17 cellular contexts compared by ENCODE assay signal in genomic region chr2:112656679-112657078, GRCh38. TPM values are rescaled to one million over a fixed set of nuclear protein-coding genes. Genes with fewer than 3 reads are reported as not detected.
DNase-seq lines count a peak whose midpoint lies in the region; ATAC-seq, FAIRE-seq and TF ChIP-seq lines count a peak whose summit lies in the region.
"Had no signal": no experiment of that assay in that cellular context is flagged by ENCODE, and none has a peak within 500 bp of the region (broad histone marks: within the 10 kb centered on the region; RNA-seq: fewer than 3 reads in every experiment).

No MANE protein-coding gene starts in this region.

- peaks cover 62% of the 10 kb centered on the region for H3K36me3 ChIP-seq in CD4-positive, alpha-beta memory T cell (ENCODE audit: insufficient read depth, low read length)
- H3K36me3 ChIP-seq in GM23248 (ENCODE audit: low read depth) (peaks cover 95% of the 10 kb centered on the region), K562 (ENCODE audit: control insufficient read depth, insufficient read depth, low read length) (peaks cover 97% of the 10 kb centered on the region)

- peaks cover 32 to 70% (median 46%) of the 10 kb centered on the region in 4 donors for H3K4me1 Mint-ChIP-seq in CD4-positive, alpha-beta memory T cell
- H3K4me1 Mint-ChIP-seq in nephron progenitor cell: no peaks in the 10 kb centered on the region

- peaks cover 3% of the 10 kb centered on the region for H3K9me1 ChIP-seq in K562 (ENCODE audit: control insufficient read depth, insufficient read depth, low read length)

- no TSS peak for BruUV-seq in K562 (replicated peaks; lab: Mats Ljungman, UMichigan)

- no peaks in the 10 kb centered on the region for H3K27me3 Mint-ChIP-seq in CD4-positive, alpha-beta memory T cell
- no peaks in the 10 kb centered on the region for H3K27me3 Mint-ChIP-seq in nephron progenitor cell (ENCODE audit: low read depth, poor library complexity)
- H3K27me3 Mint-ChIP-seq: activated naive CD4-positive, alpha-beta T cell treated with anti-CD3 and anti-CD28 coated beads, Interleukin-2, amount 50 U/mL, for 24 hours; stimulated activated naive B cell treated with anti-CD40 and anti-IgM and Interleukin-4, amounts not matched to agents 10 μg/mL and 1 μg/mL and 100 μg/mL, for 72 hours had no signal

- H3F3A ChIP-seq in GM23248 (ENCODE audit: insufficient read depth): peaks cover 100% of the 10 kb centered on the region

- H3K4me2 ChIP-seq in GM23248 (ENCODE audit: unreplicated experiment) (no peak overlapping the region), K562 (ENCODE audit: insufficient read depth, low read length) (no peak overlapping the region)

- peaks cover 56 to 86% of the 10 kb centered on the region in 2 donors for H3K36me3 Mint-ChIP-seq in CD4-positive, alpha-beta memory T cell
- H3K36me3 Mint-ChIP-seq in nephron progenitor cell (ENCODE audit: low read depth): peaks cover 81% of the 10 kb centered on the region

- intact Hi-C loops in CD4-positive, alpha-beta memory T cell (cut with micrococcal nuclease): no loop called here
- intact Hi-C loops in K562 (cut with micrococcal nuclease): no loop called here

- TF ChIP-seq EP300 in K562 (IDR thresholded peaks at IDR 0.05; ENCODE audit: low read length): no peak

- no peaks in the 10 kb centered on the region for H3K9me2 ChIP-seq in GM23248 (ENCODE audit: insufficient read depth)

- 96 to 99% methylated on average over 4 of the region's 4 CpGs for WGBS in GM23248 (ENCODE audit: low coverage in 1 of 2, low lambda C conversion rate in 2 of 2, missing lambda C conversion rate in 2 of 2), 2 experiments
- 95% methylated on average over 4 of the region's 4 CpGs for WGBS in K562 (ENCODE audit: insufficient coverage, low coverage, missing lambda C conversion rate)

- TF ChIP-seq POLR2A in K562 (conservative IDR thresholded peaks at IDR 0.05): peak; percentile 62

- no peak overlapping the region for H2AFZ ChIP-seq in GM23248
- no peak overlapping the region for H2AFZ ChIP-seq in K562 (ENCODE audit: low read depth, low read length)

- H3K79me2 ChIP-seq in GM23248 (ENCODE audit: insufficient read depth) (peaks cover 89% of the 10 kb centered on the region), K562 (ENCODE audit: control insufficient read depth, insufficient read depth, low read length) (peaks cover 69% of the 10 kb centered on the region)

- TF ChIP-seq CTCF in K562 (IDR thresholded peaks at IDR 0.05 in 2 of 3, conservative IDR thresholded peaks at IDR 0.05 in 1 of 3; ENCODE audit: insufficient read depth in 2 of 3, low read depth in 1 of 3, low read length in 3 of 3) (no peak), nephron progenitor cell (IDR thresholded peaks at IDR 0.05) (no peak)

- H4K20me1 ChIP-seq in GM23248 (ENCODE audit: insufficient read depth): peaks cover 2% of the 10 kb centered on the region; the same call in 1 of the 2 replicates
- H4K20me1 ChIP-seq in K562 (replicated peaks; ENCODE audit: control insufficient read depth, insufficient read depth, low read length): 0 out of 2 replicates have a peak, but pooled peaks cover 4% of the 10 kb centered on the region

- no peaks in the 10 kb centered on the region for H3K27me3 ChIP-seq in CD4-positive, alpha-beta memory T cell (ENCODE audit: insufficient read depth, low read length)
- H3K27me3 ChIP-seq in GM23248 (replicated peaks; ENCODE audit: insufficient read depth) (no peaks in the 10 kb centered on the region), K562 (ENCODE audit: control insufficient read depth in 2 of 2, insufficient read depth in 2 of 2, low read length in 2 of 2) (no peaks in the 10 kb centered on the region)
- H3K27me3 ChIP-seq: thyroid gland had no signal

- ATAC-seq in K562 (no peak), GM19023 (IDR thresholded peaks at IDR 0.05; ENCODE audit: unreplicated experiment) (no peak)
- ATAC-seq: left colon had no signal

- in situ Hi-C loops in GM23248 (cut with MboI): no loop called here
- in situ Hi-C loops in K562 (cut with MboI): no loop called here

- TF ChIP-seq RAD21 in K562 (CRISPR knock-in tag; conservative IDR thresholded peaks at IDR 0.05 in 1 of 2, IDR thresholded peaks at IDR 0.05 in 1 of 2): no peak

- POLR2A ChIA-PET in CD4-positive, alpha-beta memory T cell (lab: Charles Lee; ENCODE audit: partially characterized antibody): interaction anchor here (1.4 to 2.8 kb wide), 3 partner anchors 9 to 29 kb away, joined by 3 to 18 read pairs (median 6); partner anchors contain the start of gene SLC20A1
- POLR2A ChIA-PET in K562 (lab: Yijun Ruan, JAX): interaction anchor here (0.5 to 7.9 kb wide), 5 partner anchors 9 to 159 kb away, joined by 3 to 90 read pairs (median 5); partner anchors contain the start of gene SLC20A1

- CTCF ChIA-PET in CD4-positive, alpha-beta memory T cell (lab: Charles Lee; ENCODE audit: partially characterized antibody): interaction anchor here (1.4 to 2.7 kb wide), 3 partner anchors 30 to 70 kb away, joined by 7 to 11 read pairs (median 10); no protein-coding TSS in a partner anchor
- CTCF ChIA-PET in K562 (lab: Yijun Ruan, JAX; ENCODE audit: low intra/inter-chr PET ratio): no interaction called here

- no peak overlapping the region for H3K27ac ChIP-seq in CD4-positive, alpha-beta memory T cell (ENCODE audit: low read depth, low read length)
- H3K27ac ChIP-seq in GM23248 (peak overlapping the region; percentile 60; the same call in 1 of the 2 replicates), K562 (ENCODE audit: extremely low read depth, low read depth, low read length) (no peak overlapping the region)
- H3K27ac ChIP-seq: HL-60, thyroid gland had no signal

- no peaks in the 10 kb centered on the region for H3K9me3 ChIP-seq in CD4-positive, alpha-beta memory T cell (ENCODE audit: control insufficient read depth in 1 of 2, low read length in 2 of 2)
- H3K9me3 ChIP-seq in GM23248 (ENCODE audit: low read depth) (no peaks in the 10 kb centered on the region), K562 (replicated peaks; ENCODE audit: control insufficient read depth, insufficient read depth, low read depth, low read length) (no peaks in the 10 kb centered on the region)
- H3K9me3 ChIP-seq: thyroid gland had no signal

- peaks cover 38% of the 10 kb centered on the region for H3K4me1 ChIP-seq in CD4-positive, alpha-beta memory T cell (ENCODE audit: insufficient read depth, low read length)
- H3K4me1 ChIP-seq in GM23248 (ENCODE audit: insufficient read depth) (peaks cover 17% of the 10 kb centered on the region), K562 (replicated peaks in 1 of 2; ENCODE audit: control insufficient read depth in 2 of 2, insufficient read depth in 2 of 2, low read length in 2 of 2) (peaks cover 0 to 19% of the 10 kb centered on the region in 2 experiments; a peak in 3 of 5 replicates)

- DNase-seq in CD4-positive, alpha-beta memory T cell: no peak
- DNase-seq in GM23248 (no peak), K562 (ENCODE audit: extremely low read depth in 1 of 4, low spot score in 3 of 4) (no peak), nephron progenitor cell (no peak), kidney glomerular epithelial cell (lab: John Stamatoyannopoulos, UW) (no peak), NCI-H1105 treated with DMSO at 0.1 percent for 48 hours (lab: John Stamatoyannopoulos, UW) (no peak)
- DNase-seq: activated CD4-positive, alpha-beta T cell treated with anti-CD3 and anti-CD28 coated beads, Interleukin-2, amount 50 U/mL, for 1 hour; glutamatergic neuron; left colon; NCI-H146; NCI-H748 treated with DMSO at 0.1 percent for 48 hours; stimulated activated naive B cell treated with anti-CD40 and anti-IgM and Interleukin-4, amounts not matched to agents 10 μg/mL and 1 μg/mL and 100 μg/mL, for 72 hours; thyroid gland had no signal

- no peak overlapping the region for H3K4me3 ChIP-seq in CD4-positive, alpha-beta memory T cell (ENCODE audit: low read length in 2 of 2)
- no peak overlapping the region for H3K4me3 ChIP-seq in GM23248
- no peak overlapping the region for H3K4me3 ChIP-seq in K562
- H3K4me3 ChIP-seq: thyroid gland had no signal

- H3K9ac ChIP-seq in GM23248 (0 out of 2 replicates have a peak overlapping the region, but pooled peaks have one; percentile 16), K562 (ENCODE audit: insufficient read depth in 1 of 2, low read depth in 2 of 2, low read length in 2 of 2) (no peak overlapping the region)

- no peak for FAIRE-seq in K562 (lab: Jason Lieb, UNC)
- FAIRE-seq: endometrium had no signal

- peak overlapping the region in 6 of 7 donors; percentile 13 to 67 (median 42) for H3K27ac Mint-ChIP-seq in CD4-positive, alpha-beta memory T cell
- peak overlapping the region; percentile 72 for H3K27ac Mint-ChIP-seq in nephron progenitor cell
- H3K27ac Mint-ChIP-seq: activated naive CD4-positive, alpha-beta T cell treated with anti-CD3 and anti-CD28 coated beads, Interleukin-2, amount 50 U/mL, for 24 hours; stimulated activated naive B cell treated with anti-CD40 and anti-IgM and Interleukin-4, amounts not matched to agents 10 μg/mL and 1 μg/mL and 100 μg/mL, for 72 hours had no signal

- peak overlapping the region in 1 of 8 donors; percentile 24 for H3K4me3 Mint-ChIP-seq in CD4-positive, alpha-beta memory T cell
- no peak overlapping the region for H3K4me3 Mint-ChIP-seq in nephron progenitor cell
- H3K4me3 Mint-ChIP-seq: activated naive CD4-positive, alpha-beta T cell treated with anti-CD3 and anti-CD28 coated beads, Interleukin-2, amount 50 U/mL, for 24 hours; stimulated activated naive B cell treated with anti-CD40 and anti-IgM and Interleukin-4, amounts not matched to agents 10 μg/mL and 1 μg/mL and 100 μg/mL, for 72 hours had no signal

- H3K9me3 Mint-ChIP-seq in CD4-positive, alpha-beta memory T cell: no peaks in the 10 kb centered on the region
- H3K9me3 Mint-ChIP-seq in nephron progenitor cell: no peaks in the 10 kb centered on the region
- H3K9me3 Mint-ChIP-seq: activated naive CD4-positive, alpha-beta T cell treated with anti-CD3 and anti-CD28 coated beads, Interleukin-2, amount 50 U/mL, for 24 hours; stimulated activated naive B cell treated with anti-CD40 and anti-IgM and Interleukin-4, amounts not matched to agents 10 μg/mL and 1 μg/mL and 100 μg/mL, for 72 hours had no signal

RNA-seq across cellular contexts. Expression of gene SLC20A1, which starts 10.9 kb away (rescaled TPM):
- 10 to 100 TPM; 93.5 to 94.0 TPM for total RNA-seq in CD4-positive, alpha-beta memory T cell
- polyA plus RNA-seq in CD4-positive, alpha-beta memory T cell: 10 to 100 TPM; 25.5 to 36.7 TPM
- 135 and 153 TPM in 2 replicates for total RNA-seq in GM23248 (2014; rRNA removed; shearing (Covaris generic))
- 191 and 193 TPM in 2 replicates for polyA plus RNA-seq in GM23248 (2016; fragmentation: Nextera tagmentation; extraction: Ambion mirVana)
- 495 and 804 TPM in 2 replicates for total RNA-seq in K562 (2011; cell fraction: chromatin; rRNA removed; ENCODE audit: low replicate concordance)
- 263 and 289 TPM in 2 replicates for total RNA-seq in K562 (2011; cell fraction: nucleolus; rRNA removed)
- total RNA-seq in K562 (2011; cell fraction: nucleoplasm; rRNA removed): 478 and 674 TPM in 2 replicates
- 64.7 and 66.0 TPM in 2 replicates for total RNA-seq in K562 (2014; rRNA removed)
- total RNA-seq in K562 (2014; rRNA removed; fragmentation: Illumina TruSeq; extraction: Trizol): 95.1 and 111 TPM in 2 replicates
- total RNA-seq in K562 (2015; rRNA removed; fragmentation: Illumina TruSeq; extraction: Trizol): 66.8 and 68.9 TPM in 2 replicates
- total RNA-seq in K562 (2021): 123 and 136 TPM in 2 replicates
- 101 and 150 TPM in 2 replicates for polyA plus RNA-seq in K562 (2011; rRNA removed)
- polyA plus RNA-seq in K562 (2011; cell fraction: cytosol; rRNA removed): 105 and 114 TPM in 2 replicates
- 166 and 277 TPM in 2 replicates for polyA plus RNA-seq in K562 (2011; cell fraction: nucleus; rRNA removed)
- polyA plus RNA-seq in K562 (2012): 55.6 and 102 TPM in 2 replicates
- 85.8 and 87.8 TPM in 2 replicates for polyA plus RNA-seq in K562 (2014; fragmentation: Illumina TruSeq; extraction: Trizol)
- 10 to 100 TPM; 53.8 to 56.1 TPM for polyA plus RNA-seq in K562 (2014; fragmentation: Nextera tagmentation; extraction: Ambion mirVana)
- polyA plus RNA-seq in K562 (2014; rRNA removed): 74.7 and 77.3 TPM in 2 replicates
- polyA minus RNA-seq in K562 (2011; rRNA and poly(A)+ RNA removed): 151 and 243 TPM in 2 replicates
- polyA minus RNA-seq in K562 (2011; cell fraction: cytosol; rRNA and poly(A)+ RNA removed): 79.2 and 124 TPM in 2 replicates
- polyA minus RNA-seq in K562 (2011; cell fraction: nucleus; rRNA and poly(A)+ RNA removed): 120 and 135 TPM in 2 replicates
